11 cellular contexts compared by ENCODE assay signal in genomic region chr17:48840441-48840840, GRCh38. TPM values are rescaled to one million over a fixed set of nuclear protein-coding genes. Genes with fewer than 3 reads are reported as not detected.
DNase-seq lines count a peak whose midpoint lies in the region; FAIRE-seq and TF ChIP-seq lines count a peak whose summit lies in the region.
"Had no signal": no experiment of that assay in that cellular context is flagged by ENCODE, and none has a peak within 500 bp of the region (broad histone marks: within the 10 kb centered on the region; RNA-seq: fewer than 3 reads in every experiment).

No MANE protein-coding gene starts in this region.

- no peak overlapping the region for H3K23ac ChIP-seq in mesenchymal stem cell (ENCODE audit: low read length in 2 of 2)

- H3K4me1 Mint-ChIP-seq in activated naive CD4-positive, alpha-beta T cell treated with anti-CD3 and anti-CD28 coated beads, Interleukin-2, amount 10 ng/mL, durations not matched to agents 7 days and 5 days = peaks cover 77% of the 10 kb centered on the region
- peaks cover 28% of the 10 kb centered on the region for H3K4me1 Mint-ChIP-seq in MCF 10A (ENCODE audit: insufficient read depth, unreplicated experiment)

- peak overlapping the region; percentile 19 for H4K8ac ChIP-seq in mesenchymal stem cell (ENCODE audit: low read length)

- H2BK120ac ChIP-seq in mesenchymal stem cell (ENCODE audit: low read depth, low read length) = no peak overlapping the region

- BruUV-seq in MCF 10A (replicated peaks; lab: Mats Ljungman, UMichigan) = no TSS peak

- no peaks in the 10 kb centered on the region for H3K9me3 Mint-ChIP-seq in activated naive CD4-positive, alpha-beta T cell treated with anti-CD3 and anti-CD28 coated beads, Interleukin-2, amount 10 ng/mL, durations not matched to agents 7 days and 5 days
- H3K9me3 Mint-ChIP-seq in MCF 10A (ENCODE audit: unreplicated experiment) = no peaks in the 10 kb centered on the region

- H3K27ac Mint-ChIP-seq in activated naive CD4-positive, alpha-beta T cell treated with anti-CD3 and anti-CD28 coated beads, Interleukin-2, amount 10 ng/mL, durations not matched to agents 7 days and 5 days = peak overlapping the region; percentile 91
- peak overlapping the region; percentile 90 for H3K27ac Mint-ChIP-seq in MCF 10A (ENCODE audit: low read depth, unreplicated experiment)
- H3K27ac Mint-ChIP-seq: activated CD4-positive, alpha-beta T cell treated with anti-CD3 and anti-CD28 coated beads for 36 hours had no signal

- TF ChIP-seq POLR2A in thyroid gland (IDR thresholded peaks at IDR 0.05) = no peak
- TF ChIP-seq POLR2A in GM12892 (IDR thresholded peaks at IDR 0.05; ENCODE audit: low read depth, low read length) = no peak

- TF ChIP-seq CTCF in MCF 10A (IDR thresholded peaks at IDR 0.05; ENCODE audit: unreplicated experiment) (no peak), thyroid gland (IDR thresholded peaks at IDR 0.05) (no peak)

- no peak overlapping the region for H3K18ac ChIP-seq in mesenchymal stem cell (ENCODE audit: low read depth in 1 of 2, low read length in 2 of 2)

- no peak overlapping the region for H3K27ac ChIP-seq in mesenchymal stem cell (ENCODE audit: low read length, poor library complexity, severe bottlenecking)
- H3K27ac ChIP-seq in thyroid gland = peak overlapping the region; percentile 85 to 92 (median 91)

- H3K36me3 Mint-ChIP-seq in activated naive CD4-positive, alpha-beta T cell treated with anti-CD3 and anti-CD28 coated beads, Interleukin-2, amount 10 ng/mL, durations not matched to agents 7 days and 5 days = peaks cover 48% of the 10 kb centered on the region
- peaks cover 48% of the 10 kb centered on the region for H3K36me3 Mint-ChIP-seq in MCF 10A (ENCODE audit: insufficient read depth, unreplicated experiment)

- H3K4me2 ChIP-seq in mesenchymal stem cell (ENCODE audit: low read length, poor library complexity, severe bottlenecking) = no peak overlapping the region

- no peaks in the 10 kb centered on the region for H3K27me3 Mint-ChIP-seq in activated naive CD4-positive, alpha-beta T cell treated with anti-CD3 and anti-CD28 coated beads, Interleukin-2, amount 10 ng/mL, durations not matched to agents 7 days and 5 days
- no peaks in the 10 kb centered on the region for H3K27me3 Mint-ChIP-seq in MCF 10A (ENCODE audit: insufficient read depth, unreplicated experiment)

- peak overlapping the region in 1 of 2 experiments; percentile 77 for H3K4me3 ChIP-seq in mesenchymal stem cell (ENCODE audit: insufficient read depth in 1 of 2, low read depth in 1 of 2, low read length in 2 of 2)
- no peak overlapping the region for H3K4me3 ChIP-seq in thyroid gland (replicated peaks in 1 of 3)

- H3K9me3 ChIP-seq in mesenchymal stem cell (ENCODE audit: control insufficient read depth, low read length) (no peaks in the 10 kb centered on the region), thyroid gland (no peaks in the 10 kb centered on the region)

- FAIRE-seq in GM12892 (lab: Jason Lieb, UNC) = no peak

- H3K4me1 ChIP-seq in mesenchymal stem cell (ENCODE audit: control insufficient read depth, insufficient read depth, low read depth, low read length) (peaks cover 2% of the 10 kb centered on the region), thyroid gland (peaks cover 24 to 52% of the 10 kb centered on the region in 2 donors)

- CTCF ChIA-PET in activated naive CD4-positive, alpha-beta T cell treated with anti-CD3 and anti-CD28 coated beads, Interleukin-2, amount 10 ng/mL, durations not matched to agents 7 days and 5 days (lab: Charles Lee) = interaction anchor here (1.2 to 1.6 kb wide), 2 partner anchors 9 to 35 kb away, joined by 3 to 4 read pairs; no protein-coding TSS in a partner anchor
- CTCF ChIA-PET in MCF 10A (lab: Yijun Ruan, JAX) = interaction anchor here (0.6 to 1.2 kb wide), 2 partner anchors 9 to 351 kb away, joined by 3 read pairs; no protein-coding TSS in a partner anchor

- H3K36me3 ChIP-seq in mesenchymal stem cell (ENCODE audit: control insufficient read depth in 1 of 2, insufficient read depth in 2 of 2, low read depth in 1 of 2, low read length in 2 of 2) (peaks cover 2 to 31% of the 10 kb centered on the region in 2 experiments), thyroid gland (peaks cover 20 to 23% of the 10 kb centered on the region in 2 donors)

- DNase-seq in activated naive CD4-positive, alpha-beta T cell treated with anti-CD3 and anti-CD28 coated beads, Interleukin-2, amount 10 ng/mL, durations not matched to agents 7 days and 5 days = no peak
- no peak for DNase-seq in activated naive CD4-positive, alpha-beta T cell treated with anti-CD3 and anti-CD28 coated beads, Interleukin-2, amount 50 U/mL, for 16 hours
- DNase-seq in MCF 10A (ENCODE audit: unreplicated experiment) = no peak
- DNase-seq in mesenchymal stem cell = no peak
- no peak for DNase-seq in thyroid gland
- DNase-seq in GM12892 (ENCODE audit: insufficient read length) = no peak
- DNase-seq in T-helper 9 cell = no peak
- no peak for DNase-seq in AG08396 (ENCODE audit: low spot score)
- DNase-seq: activated CD4-positive, alpha-beta T cell treated with anti-CD3 and anti-CD28 coated beads for 36 hours; brain microvascular endothelial cell; occipital lobe had no signal

- H3K27me3 ChIP-seq in mesenchymal stem cell (ENCODE audit: control insufficient read depth in 1 of 2, insufficient read depth in 1 of 2, low read length in 2 of 2) = no peaks in the 10 kb centered on the region
- H3K27me3 ChIP-seq in thyroid gland = no peaks in the 10 kb centered on the region
- H3K27me3 ChIP-seq: brain microvascular endothelial cell had no signal

- intact Hi-C loops in MCF 10A (cut with micrococcal nuclease) = no loop called here
- intact Hi-C loops in thyroid gland (cut with DNase I) = no loop called here

- no peak overlapping the region for H2BK15ac ChIP-seq in mesenchymal stem cell (ENCODE audit: low read depth, poor library complexity, severe bottlenecking)

- H2AK5ac ChIP-seq in mesenchymal stem cell (ENCODE audit: low read length, severe bottlenecking) = no peak overlapping the region

- POLR2A ChIA-PET in MCF 10A (lab: Yijun Ruan, JAX) = interaction anchor here (0.9 to 3.4 kb wide), 7 partner anchors 9 to 75 kb away, joined by 3 to 14 read pairs (median 4); partner anchors contain the start of genes ATP5MC1 and TTLL6

- H2BK12ac ChIP-seq in mesenchymal stem cell (ENCODE audit: low read length in 2 of 2) = no peak overlapping the region

- no peak overlapping the region for H2BK5ac ChIP-seq in mesenchymal stem cell (ENCODE audit: low read depth, low read length, poor library complexity, severe bottlenecking)

- H3K14ac ChIP-seq in mesenchymal stem cell (ENCODE audit: low read length in 2 of 2) = no peak overlapping the region

- WGBS in mesenchymal stem cell = 73% methylated on average over 3 of the region's 3 CpGs
- 52 to 61% methylated on average over 3 of the region's 3 CpGs for WGBS in thyroid gland, 2 donors

- H2AFZ ChIP-seq in mesenchymal stem cell (ENCODE audit: low read depth, low read length) = no peak overlapping the region

- no peak overlapping the region for H4K91ac ChIP-seq in mesenchymal stem cell (ENCODE audit: low read length)

- H3K4ac ChIP-seq in mesenchymal stem cell (ENCODE audit: low read depth in 1 of 2, low read length in 2 of 2) = no peak overlapping the region

- H3K4me3 Mint-ChIP-seq in activated naive CD4-positive, alpha-beta T cell treated with anti-CD3 and anti-CD28 coated beads, Interleukin-2, amount 10 ng/mL, durations not matched to agents 7 days and 5 days = no peak overlapping the region
- H3K4me3 Mint-ChIP-seq in MCF 10A (ENCODE audit: unreplicated experiment) = peak overlapping the region; percentile 72
- H3K4me3 Mint-ChIP-seq: activated CD4-positive, alpha-beta T cell treated with anti-CD3 and anti-CD28 coated beads for 36 hours had no signal

- peak overlapping the region; percentile 93 for H3K9ac ChIP-seq in mesenchymal stem cell (ENCODE audit: low read length)

- peaks cover 15% of the 10 kb centered on the region for H3K79me1 ChIP-seq in mesenchymal stem cell (replicated peaks; ENCODE audit: low read length, poor library complexity, severe bottlenecking)

RNA-seq across cellular contexts. Expression of gene CALCOCO2, which starts 9.6 kb away (rescaled TPM):
- total RNA-seq in MCF 10A (2022) (96.1 and 113 TPM in 2 replicates), thyroid gland (100 to 1,000 TPM; 111 to 163 (median 139) TPM)
- 89.1 TPM for polyA plus RNA-seq in mesenchymal stem cell (2013, experiment 1 of 2)
- 88.4 TPM for polyA plus RNA-seq in mesenchymal stem cell (2013, experiment 2 of 2)
- polyA plus RNA-seq in GM12892 (2012; ENCODE audit: missing spikeins) = 58.4 TPM

RNA-seq across cellular contexts. Expression of gene TTLL6, which starts 23.4 kb away (rescaled TPM):
- not detected in 2 replicates for total RNA-seq in MCF 10A (2022)
- polyA plus RNA-seq in mesenchymal stem cell (2013, experiment 1 of 2) = 1.9 TPM
- 1.7 TPM for polyA plus RNA-seq in mesenchymal stem cell (2013, experiment 2 of 2)
- total RNA-seq in thyroid gland = 1 to 10 TPM in 2 of 4 donors, under 1 TPM in 2; 0.34 to 1.2 (median 0.89) TPM
- polyA plus RNA-seq in GM12892 (2012; ENCODE audit: missing spikeins) = not detected
- total RNA-seq: activated CD4-positive, alpha-beta T cell treated with anti-CD3 and anti-CD28 coated beads for 36 hours had no signal

RNA-seq across cellular contexts. Expression of gene ATP5MC1, which starts 52.1 kb away (rescaled TPM):
- total RNA-seq in MCF 10A (2022) (149 and 150 TPM in 2 replicates), thyroid gland (100 to 1,000 TPM in 2 of 4 donors, 10 to 100 TPM in 2; 48.6 to 317 (median 133) TPM)
- polyA plus RNA-seq in mesenchymal stem cell (2013, experiment 1 of 2) = 132 TPM
- 123 TPM for polyA plus RNA-seq in mesenchymal stem cell (2013, experiment 2 of 2)
- 450 TPM for polyA plus RNA-seq in GM12892 (2012; ENCODE audit: missing spikeins)
